In the genomic region with DNA sequence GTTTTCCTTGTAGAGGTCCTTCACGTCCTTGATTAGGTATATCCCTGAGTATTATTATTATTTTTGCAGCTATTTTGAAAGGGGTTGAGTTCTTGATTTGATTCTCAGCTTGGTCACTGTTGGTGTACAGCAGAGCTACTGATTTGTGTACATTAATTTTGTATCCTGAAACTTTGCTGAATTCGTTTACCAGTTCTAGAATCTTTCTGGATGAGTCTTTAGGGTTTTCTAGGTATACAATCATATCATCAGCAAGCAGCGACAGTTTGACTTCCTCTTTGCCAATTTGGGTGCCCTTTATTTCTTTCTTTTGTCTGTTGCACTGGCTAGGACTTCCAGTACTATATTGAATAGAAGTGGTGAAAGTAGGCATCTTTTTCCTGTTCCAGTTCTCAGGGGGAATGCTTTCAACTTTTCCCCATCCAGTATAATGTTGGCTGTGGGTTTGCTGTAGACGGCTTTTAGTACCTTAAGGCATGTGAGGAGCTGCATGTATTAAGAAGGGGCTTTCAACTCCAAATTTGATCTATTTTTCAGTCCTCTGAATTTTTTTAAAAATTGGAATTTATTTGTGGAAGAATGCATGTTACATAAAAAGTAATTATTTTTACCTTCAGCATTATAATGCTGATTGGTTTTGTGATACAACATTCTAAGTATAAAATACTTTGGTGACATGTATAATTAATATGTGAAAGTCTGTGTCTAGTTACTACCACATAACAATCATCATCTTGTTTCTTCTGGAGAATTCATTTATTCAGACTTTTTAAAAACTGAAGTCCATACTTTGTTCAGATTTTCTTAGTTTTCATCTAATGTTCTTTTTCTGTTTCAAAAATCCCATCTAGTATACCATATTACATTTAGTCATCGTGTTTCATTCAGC, we compare ENCODE assay signal across 31 cellular contexts.
"Had no signal": no experiment of that assay in that cellular context is flagged by ENCODE, and none has a peak within 500 bp of the region (broad histone marks: within the 10 kb centered on the region; RNA-seq: fewer than 3 reads in every experiment).

No MANE protein-coding gene starts in this region.

- H3K4me1 Mint-ChIP-seq: immature natural killer cell; naive B cell; natural killer cell; neural progenitor cell; stimulated activated effector memory CD8-positive, alpha-beta T cell treated with anti-CD3 and anti-CD28 coated beads, Interleukin-12 subunit alpha, Interleukin-12 subunit beta, amount 100 ng/mL, for 72 hours had no signal

- H3K9me3 ChIP-seq: left lung, neutrophil, right atrium auricular region, right lobe of liver, suprapubic skin, thoracic aorta, uterus had no signal

- H3K36me3 ChIP-seq: left lung, neural progenitor cell, neutrophil, right atrium auricular region, right lobe of liver, suprapubic skin, thoracic aorta, tibial nerve, uterus had no signal

- H3K27me3 Mint-ChIP-seq: progenitor cell of endocrine pancreas, type B pancreatic cell had no signal

- H3K4me1 ChIP-seq: neural progenitor cell, right lobe of liver, suprapubic skin had no signal

- H3K36me3 Mint-ChIP-seq: immature natural killer cell; naive B cell; natural killer cell; neural progenitor cell; stimulated activated effector memory CD8-positive, alpha-beta T cell treated with anti-CD3 and anti-CD28 coated beads, Interleukin-12 subunit alpha, Interleukin-12 subunit beta, amount 100 ng/mL, for 72 hours had no signal

- DNase-seq: hypothalamus; immature natural killer cell; kidney; left colon; left lung; mesendoderm; naive B cell; natural killer cell; nephron progenitor cell; occipital lobe; right lobe of liver; stimulated activated CD4-positive, alpha-beta T cell treated with anti-CD3 and anti-CD28 coated beads, Interleukin-12 subunit alpha, Interleukin-12 subunit beta, amount 100 ng/mL, for 4 hours; stimulated activated CD4-positive, alpha-beta T cell treated with anti-CD3 and anti-CD28 coated beads, Interleukin-15, amount 100 ng/mL, for 24 hours; stimulated activated CD4-positive, alpha-beta T cell treated with anti-CD3 and anti-CD28 coated beads, Interleukin-2, amount 100 ng/mL, for 24 hours; stimulated activated CD4-positive, alpha-beta T cell treated with anti-CD3 and anti-CD28 coated beads, Interleukin-4, amount 100 ng/mL, for 24 hours; stimulated activated naive CD4-positive, alpha-beta T cell; uterus had no signal

- H3K27ac ChIP-seq: left lung, neural progenitor cell, neutrophil, parathyroid adenoma, right atrium auricular region, right lobe of liver, suprapubic skin, tibial nerve had no signal

- H3K9ac ChIP-seq: neural progenitor cell, parathyroid adenoma had no signal

- H3K4me2 ChIP-seq: neural progenitor cell, smooth muscle cell had no signal

- H3K9me3 Mint-ChIP-seq: natural killer cell; neural progenitor cell; stimulated activated effector memory CD8-positive, alpha-beta T cell treated with anti-CD3 and anti-CD28 coated beads, Interleukin-12 subunit alpha, Interleukin-12 subunit beta, amount 100 ng/mL, for 72 hours; stimulated activated naive CD8-positive, alpha-beta T cell treated with anti-CD3 and anti-CD28 coated beads, Interleukin-15, Interleukin-2, amounts not matched to agents 100 ng/mL and 50 ng/mL, for 24 hours; type B pancreatic cell had no signal

- H3K79me2 ChIP-seq: parathyroid adenoma had no signal

- H3K4me3 ChIP-seq: left lung, lung, neural progenitor cell, right atrium auricular region, right lobe of liver, smooth muscle cell, suprapubic skin, thoracic aorta, tibial nerve, uterus had no signal

- H3K27ac Mint-ChIP-seq: immature natural killer cell; mesothelial cell of epicardium; naive B cell; natural killer cell; nephron progenitor cell; neural progenitor cell; progenitor cell of endocrine pancreas; stimulated activated effector memory CD8-positive, alpha-beta T cell treated with anti-CD3 and anti-CD28 coated beads, Interleukin-12 subunit alpha, Interleukin-12 subunit beta, amount 100 ng/mL, for 72 hours; stimulated activated naive CD8-positive, alpha-beta T cell treated with anti-CD3 and anti-CD28 coated beads, Interleukin-15, Interleukin-2, amounts not matched to agents 100 ng/mL and 50 ng/mL, for 24 hours; type B pancreatic cell had no signal

- ATAC-seq: left colon; left lung; natural killer cell; right lobe of liver; stimulated activated effector memory CD8-positive, alpha-beta T cell treated with anti-CD3 and anti-CD28 coated beads, Interleukin-12 subunit alpha, Interleukin-12 subunit beta, amount 100 ng/mL, for 72 hours had no signal

- H3K4me3 Mint-ChIP-seq: immature natural killer cell; mesothelial cell of epicardium; naive B cell; natural killer cell; nephron progenitor cell; neural progenitor cell; stimulated activated effector memory CD8-positive, alpha-beta T cell treated with anti-CD3 and anti-CD28 coated beads, Interleukin-12 subunit alpha, Interleukin-12 subunit beta, amount 100 ng/mL, for 72 hours; stimulated activated naive CD8-positive, alpha-beta T cell treated with anti-CD3 and anti-CD28 coated beads, Interleukin-15, Interleukin-2, amounts not matched to agents 100 ng/mL and 50 ng/mL, for 24 hours; type B pancreatic cell had no signal

- H2AFZ ChIP-seq: neural progenitor cell, parathyroid adenoma had no signal

- H3K27me3 ChIP-seq: left lung, neural progenitor cell, neutrophil, right atrium auricular region, right lobe of liver, suprapubic skin, tibial nerve, uterus had no signal
